Comparison of ENCODE assay signal across 37 cellular contexts in genomic region chr9:89113851-89114250, GRCh38.
A peak's percentile ranks its signal among the peaks of the same experiment; 100 is the strongest.
DNase-seq lines count a peak whose midpoint lies in the region; ATAC-seq, FAIRE-seq and TF ChIP-seq lines count a peak whose summit lies in the region.
"Had no signal": no experiment of that assay in that cellular context is flagged by ENCODE, and none has a peak within 500 bp of the region (broad histone marks: within the 10 kb centered on the region; RNA-seq: fewer than 3 reads in every experiment).

No MANE protein-coding gene starts in this region.

- no peak overlapping the region for H2BK20ac ChIP-seq in IMR-90 (ENCODE audit: low read depth, low read length)

- H3K9me1 ChIP-seq in IMR-90 (ENCODE audit: insufficient read depth, low read length): peaks cover 12% of the 10 kb centered on the region; the same call in 1 of the 2 replicates

- no peak overlapping the region for H3K4me3 Mint-ChIP-seq in T-cell
- H3K4me3 Mint-ChIP-seq: B cell; CD14-positive monocyte; CD4-positive, alpha-beta memory T cell; CD4-positive, alpha-beta T cell; CD4-positive, CD25-positive, alpha-beta regulatory T cell; CD8-positive, alpha-beta memory T cell; CD8-positive, alpha-beta T cell had no signal

- no peak for ATAC-seq in IMR-90 (ENCODE audit: low read depth)
- ATAC-seq in GM21526 (IDR thresholded peaks at IDR 0.05; ENCODE audit: low FRiP score, unreplicated experiment): no peak
- ATAC-seq in T-cell (replicated peaks in 1 of 4): no peak
- ATAC-seq: A549; CD8-positive, alpha-beta T cell had no signal

- CTCF ChIA-PET in IMR-90 (lab: Yijun Ruan, JAX) (no interaction called here), T-cell (lab: Charles Lee) (no interaction called here)

- no TSS peak for BruUV-seq in IMR-90 (replicated peaks; lab: Mats Ljungman, UMichigan)

- H3K36me3 ChIP-seq in IMR-90 (ENCODE audit: control insufficient read depth, insufficient read depth, low read length): peaks cover 9% of the 10 kb centered on the region
- no peaks in the 10 kb centered on the region for H3K36me3 ChIP-seq in trophoblast cell (ENCODE audit: control insufficient read depth in 1 of 2, insufficient read depth in 2 of 2, low read length in 2 of 2)
- H3K36me3 ChIP-seq: BLaER1; BLaER1 treated with 17β-estradiol and CSF1 and Interleukin-3, amounts not matched to agents 10 nM and 100 nM had no signal

- H3K4me1 ChIP-seq in IMR-90 (ENCODE audit: control insufficient read depth, insufficient read depth, low read length) (peaks cover 11% of the 10 kb centered on the region), trophoblast cell (ENCODE audit: control insufficient read depth in 1 of 2, insufficient read depth in 2 of 2, low read length in 2 of 2) (no peaks in the 10 kb centered on the region)
- H3K4me1 ChIP-seq: A549; BE2C; BLaER1; BLaER1 treated with 17β-estradiol and CSF1 and Interleukin-3, amounts not matched to agents 10 nM and 100 nM; Caco-2 had no signal

- H3K23ac ChIP-seq in IMR-90 (ENCODE audit: low read depth, low read length): no peak overlapping the region; the same call in 1 of the 2 replicates
- no peak overlapping the region for H3K23ac ChIP-seq in trophoblast cell (ENCODE audit: low read length)

- TF ChIP-seq POLR2A in H54 (IDR thresholded peaks at IDR 0.05; ENCODE audit: low read depth, low read length) (no peak), IMR-90 (IDR thresholded peaks at IDR 0.05; ENCODE audit: low read depth, low read length) (no peak)

- H4K20me1 ChIP-seq in IMR-90 (ENCODE audit: insufficient read depth, low read length): no peaks in the 10 kb centered on the region; the same call in 1 of the 2 replicates
- H4K20me1 ChIP-seq: BLaER1; BLaER1 treated with 17β-estradiol and CSF1 and Interleukin-3, amounts not matched to agents 10 nM and 100 nM had no signal

- H2BK120ac ChIP-seq in IMR-90 (ENCODE audit: low read depth, low read length) (0 out of 2 replicates have a peak overlapping the region, but pooled peaks have one; percentile 15), trophoblast cell (ENCODE audit: insufficient read depth, low read length, poor library complexity) (no peak overlapping the region)

- TF ChIP-seq RAD21 in IMR-90 (IDR thresholded peaks at IDR 0.05; ENCODE audit: low read length): no peak

- H3K9ac ChIP-seq in IMR-90 (ENCODE audit: low read depth, low read length): no peak overlapping the region
- no peak overlapping the region for H3K9ac ChIP-seq in trophoblast cell (ENCODE audit: low read length)
- H3K9ac ChIP-seq: BLaER1; BLaER1 treated with 17β-estradiol and CSF1 and Interleukin-3, amounts not matched to agents 10 nM and 100 nM had no signal

- POLR2A ChIA-PET in IMR-90 (lab: Charles Lee; ENCODE audit: unreplicated experiment) (no interaction called here), T-cell (lab: Charles Lee) (no interaction called here)

- H4K5ac ChIP-seq in IMR-90 (ENCODE audit: low read depth, low read length): no peak overlapping the region

- H4K91ac ChIP-seq in IMR-90 (ENCODE audit: insufficient read depth, low read depth, low read length) (no peak overlapping the region), trophoblast cell (ENCODE audit: low read depth, low read length) (no peak overlapping the region)

- H3K4me2 ChIP-seq in IMR-90 (ENCODE audit: low read depth, low read length) (no peak overlapping the region), trophoblast cell (ENCODE audit: low read length) (no peak overlapping the region)
- H3K4me2 ChIP-seq: A549; BLaER1; BLaER1 treated with 17β-estradiol and CSF1 and Interleukin-3, amounts not matched to agents 10 nM and 100 nM had no signal

- no peak overlapping the region for H3K27ac Mint-ChIP-seq in T-cell
- H3K27ac Mint-ChIP-seq: B cell; CD14-positive monocyte; CD4-positive, alpha-beta memory T cell; CD4-positive, alpha-beta T cell; CD4-positive, CD25-positive, alpha-beta regulatory T cell; CD8-positive, alpha-beta memory T cell; CD8-positive, alpha-beta T cell had no signal

- H3K9me3 ChIP-seq in IMR-90 (ENCODE audit: control insufficient read depth, insufficient read depth, low read length) (peaks cover 9% of the 10 kb centered on the region), trophoblast cell (ENCODE audit: insufficient read depth, low read depth, low read length) (peaks cover 4% of the 10 kb centered on the region)
- H3K9me3 ChIP-seq: A549; BE2C; BLaER1; BLaER1 treated with 17β-estradiol and CSF1 and Interleukin-3, amounts not matched to agents 10 nM and 100 nM; Caco-2 had no signal

- H3K79me1 ChIP-seq in IMR-90 (ENCODE audit: low read depth in 1 of 2, low read length in 2 of 2) (peaks cover 27 to 59% of the 10 kb centered on the region in 2 experiments), trophoblast cell (ENCODE audit: low read length) (no peaks in the 10 kb centered on the region)

- dilution Hi-C loops in IMR-90 (cut with HindIII; ENCODE audit: low sequenced_read_pairs, unreplicated experiment): no loop called here

- H4K12ac ChIP-seq in trophoblast cell (ENCODE audit: low read depth, low read length): no peak overlapping the region

- H3K4ac ChIP-seq in IMR-90 (ENCODE audit: low read depth, low read length) (no peak overlapping the region), trophoblast cell (ENCODE audit: low read depth, low read length) (no peak overlapping the region)

- H3K18ac ChIP-seq in IMR-90 (ENCODE audit: low read depth, low read length): no peak overlapping the region
- H3K18ac ChIP-seq in trophoblast cell (ENCODE audit: low read length): no peak overlapping the region

- H2AK5ac ChIP-seq in IMR-90 (ENCODE audit: low read depth, low read length) (no peak overlapping the region), trophoblast cell (ENCODE audit: low read length) (no peak overlapping the region)

- no peaks in the 10 kb centered on the region for H3K79me2 ChIP-seq in trophoblast cell (ENCODE audit: control insufficient read depth, insufficient read depth, low read length, poor library complexity)

- no peak overlapping the region for H2AK9ac ChIP-seq in IMR-90 (replicated peaks; ENCODE audit: low read depth, low read length, poor library complexity)

- H3K9me3 Mint-ChIP-seq in T-cell: peaks cover 2 to 9% (median 2%) of the 10 kb centered on the region in 3 donors

- no peak overlapping the region for H2AFZ ChIP-seq in IMR-90 (replicated peaks; ENCODE audit: low read length, poor library complexity)
- H2AFZ ChIP-seq in trophoblast cell (ENCODE audit: insufficient read depth, low read length, poor library complexity): no peak overlapping the region

- FAIRE-seq in H54 (lab: Jason Lieb, UNC): peak; percentile 66
- FAIRE-seq: A204.1, A549, D721Med had no signal

- H3K27me3 ChIP-seq in IMR-90 (ENCODE audit: control insufficient read depth, insufficient read depth, low read length) (no peaks in the 10 kb centered on the region), trophoblast cell (ENCODE audit: insufficient read depth, low read length) (no peaks in the 10 kb centered on the region)
- H3K27me3 ChIP-seq: BE2C; BLaER1; BLaER1 treated with 17β-estradiol and CSF1 and Interleukin-3, amounts not matched to agents 10 nM and 100 nM had no signal

- H3K27ac ChIP-seq in IMR-90 (ENCODE audit: insufficient read depth, low read length): no peak overlapping the region
- no peak overlapping the region for H3K27ac ChIP-seq in trophoblast cell (ENCODE audit: low read depth, low read length)
- H3K27ac ChIP-seq: 22Rv1; A549; BLaER1; BLaER1 treated with 17β-estradiol and CSF1 and Interleukin-3, amounts not matched to agents 10 nM and 100 nM; C4-2B had no signal

- no peak overlapping the region for H2BK12ac ChIP-seq in trophoblast cell (ENCODE audit: low read length)

- in situ Hi-C loops in IMR-90 (cut with MboI; ENCODE audit: low sequenced_read_pairs): no loop called here

- no peaks in the 10 kb centered on the region for H3K36me3 Mint-ChIP-seq in T-cell
- H3K36me3 Mint-ChIP-seq: CD14-positive monocyte; CD4-positive, alpha-beta memory T cell; CD4-positive, CD25-positive, alpha-beta regulatory T cell; CD8-positive, alpha-beta memory T cell; CD8-positive, alpha-beta T cell had no signal

- WGBS in IMR-90 (ENCODE audit: extremely low coverage in 2 of 2, insufficient read length in 1 of 2), 2 experiments: no CpG with 5 or more reads among the region's 4 CpGs
- WGBS in trophoblast cell (ENCODE audit: extremely low coverage, insufficient coverage, insufficient read length): no CpG with 5 or more reads among the region's 4 CpGs

- no peak overlapping the region for H3K56ac ChIP-seq in IMR-90 (ENCODE audit: extremely low read depth, insufficient read depth, low read length)

- 0 out of 3 replicates have a peak overlapping the region, but pooled peaks have one; percentile 9 for H2BK15ac ChIP-seq in IMR-90 (ENCODE audit: low read depth, low read length)

- H3K27me3 Mint-ChIP-seq in T-cell: peaks cover 3 to 24% of the 10 kb centered on the region in 2 donors

- no peak overlapping the region for H3K4me3 ChIP-seq in IMR-90 (ENCODE audit: insufficient read depth, low read depth, low read length)
- H3K4me3 ChIP-seq in trophoblast cell (ENCODE audit: low read depth, low read length): no peak overlapping the region
- H3K4me3 ChIP-seq: A549; BLaER1; BLaER1 treated with 17β-estradiol and CSF1 and Interleukin-3, amounts not matched to agents 10 nM and 100 nM had no signal

- no peak for TF ChIP-seq CTCF in IMR-90 (conservative IDR thresholded peaks at IDR 0.05; ENCODE audit: low read depth, low read length)

- intact Hi-C loops in IMR-90 (cut with micrococcal nuclease): no loop called here

- no peak overlapping the region for H4K8ac ChIP-seq in IMR-90 (ENCODE audit: low read depth in 2 of 2, low read length in 2 of 2)
- no peak overlapping the region for H4K8ac ChIP-seq in trophoblast cell (ENCODE audit: low read depth, low read length)

- no peak overlapping the region for H2BK5ac ChIP-seq in IMR-90 (ENCODE audit: low read depth, low read length, poor library complexity, severe bottlenecking)
- H2BK5ac ChIP-seq in trophoblast cell (ENCODE audit: low read depth, low read length, poor library complexity): no peak overlapping the region

- no peak overlapping the region for H3K14ac ChIP-seq in IMR-90 (replicated peaks; ENCODE audit: low read depth, low read length)
- no peak overlapping the region for H3K14ac ChIP-seq in trophoblast cell (ENCODE audit: low read length)

- no peaks in the 10 kb centered on the region for H3K4me1 Mint-ChIP-seq in T-cell
- H3K4me1 Mint-ChIP-seq: B cell; CD14-positive monocyte; CD4-positive, alpha-beta memory T cell; CD4-positive, CD25-positive, alpha-beta regulatory T cell; CD8-positive, alpha-beta memory T cell had no signal

- no peak for DNase-seq in H54 (ENCODE audit: insufficient read length, low spot score)
- no peak for DNase-seq in IMR-90
- peak; percentile 44 for DNase-seq in NCI-H460 (ENCODE audit: extremely low read depth, low read depth)
- peak; percentile 73 to 94 for DNase-seq in trophoblast cell
- DNase-seq in pons (ENCODE audit: low spot score): no peak
- no peak for DNase-seq in COLO829 (ENCODE audit: low spot score)
- no peak for DNase-seq in T-cell
- DNase-seq: 8988T; ACHN; AML-193; BE2C; C1 segment of cervical spinal cord; Caco-2; Calu3; CD4-positive, alpha-beta memory T cell; CD4-positive, alpha-beta T cell; CD4-positive, CD25-positive, alpha-beta regulatory T cell; CD8-positive, alpha-beta memory T cell; CD8-positive, alpha-beta T cell; COR-L47; DMS 273 treated with DMSO at 0.1 percent for 48 hours; DMS153; DMS53; DMS79; DMS79 treated with DMSO at 0.1 percent for 48 hours; DND-41; EL had no signal

TF ChIP-seq in IMR-90, 13 proteins besides CTCF, POLR2A, EP300 and RAD21 (continues in another document):
- no peak for TF ChIP-seq BHLHE40 (IDR thresholded peaks at IDR 0.05; ENCODE audit: low read depth, low read length)
- TF ChIP-seq NFE2L2 (IDR thresholded peaks at IDR 0.05; ENCODE audit: low read depth, low read length): no peak

Comparison
In these comparisons a context has a peak if more than half of its experiments do, and no peak if none do; other contexts are left out.
1. DNase-seq: peak in NCI-H460 (single experiment) and trophoblast cell (2 of 2); none in H54 (single experiment), IMR-90 (single experiment), pons (single experiment), COLO829 (single experiment) and T-cell (0 of 34).